29 cellular contexts compared by ENCODE assay signal in genomic region chr1:175171214-175171913, GRCh38. TPM values are rescaled to one million over a fixed set of nuclear protein-coding genes. Genes with fewer than 3 reads are reported as not detected.
A peak's percentile ranks its signal among the peaks of the same experiment; 100 is the strongest.
DNase-seq lines count a peak whose midpoint lies in the region; ATAC-seq, FAIRE-seq and TF ChIP-seq lines count a peak whose summit lies in the region.
"Had no signal": no experiment of that assay in that cellular context is flagged by ENCODE, and none has a peak within 500 bp of the region (broad histone marks: within the 10 kb centered on the region; RNA-seq: fewer than 3 reads in every experiment).

No MANE protein-coding gene starts in this region.

- H3K9ac ChIP-seq in K562 (ENCODE audit: insufficient read depth in 1 of 2, low read depth in 2 of 2, low read length in 2 of 2) (no peak overlapping the region), neuronal stem cell (ENCODE audit: low read depth, low read length, poor library complexity) (no peak overlapping the region)

- H4K8ac ChIP-seq in neuronal stem cell (ENCODE audit: low read depth, low read length), result no peak overlapping the region

- peaks cover 55% of the 10 kb centered on the region for H3K4me1 Mint-ChIP-seq in activated CD4-positive, alpha-beta memory T cell treated with anti-CD3 and anti-CD28 coated beads for 36 hours (ENCODE audit: low read depth)
- peaks cover 74% of the 10 kb centered on the region for H3K4me1 Mint-ChIP-seq in activated CD4-positive, alpha-beta memory T cell treated with anti-CD3 and anti-CD28 coated beads, Interleukin-2, amount 10 ng/mL, durations not matched to agents 7 days and 5 days
- H3K4me1 Mint-ChIP-seq in IgD-negative memory B cell, result peaks cover 31 to 47% (median 41%) of the 10 kb centered on the region in 3 donors
- H3K4me1 Mint-ChIP-seq: GM23338 had no signal

- no peak for TF ChIP-seq POLR2A in K562 (conservative IDR thresholded peaks at IDR 0.05)
- no peak for TF ChIP-seq POLR2A in vagina (IDR thresholded peaks at IDR 0.05)

- H3K4me3 Mint-ChIP-seq in activated CD4-positive, alpha-beta memory T cell treated with anti-CD3 and anti-CD28 coated beads for 36 hours, result no peak overlapping the region
- no peak overlapping the region for H3K4me3 Mint-ChIP-seq in activated CD4-positive, alpha-beta memory T cell treated with anti-CD3 and anti-CD28 coated beads, Interleukin-2, amount 10 ng/mL, durations not matched to agents 7 days and 5 days
- H3K4me3 Mint-ChIP-seq in IgD-negative memory B cell, result no peak overlapping the region
- H3K4me3 Mint-ChIP-seq: activated CD4-positive, alpha-beta T cell treated with anti-CD3 and anti-CD28 coated beads, Interleukin-2, amount 10 ng/mL, durations not matched to agents 7 days and 5 days; activated naive CD8-positive, alpha-beta T cell treated with anti-CD3 and anti-CD28 coated beads, Interleukin-2, amount 10 ng/mL, durations not matched to agents 7 days and 5 days; activated T-helper 1 cell treated with anti-CD3 and anti-CD28 coated beads, Interleukin-12 subunit alpha, Interleukin-12 subunit beta, Interleukin-2, Interleukin-4 antibody, amounts not matched to agents 30 ng/mL and 10 ng/mL and 1 ng/mL, durations not matched to agents 14 hours and 24 hours and 36 hours; GM23338 had no signal

- no peak overlapping the region for H3K4me2 ChIP-seq in K562 (ENCODE audit: insufficient read depth, low read length)
- H3K4me2 ChIP-seq in neuronal stem cell (ENCODE audit: insufficient read depth, low read length, poor library complexity, severe bottlenecking), result no peak overlapping the region
- H3K4me2 ChIP-seq: GM23338, hepatocyte had no signal

- intact Hi-C loops in activated CD4-positive, alpha-beta memory T cell treated with anti-CD3 and anti-CD28 coated beads for 36 hours (cut with micrococcal nuclease), result no loop called here
- intact Hi-C loops in K562 (cut with micrococcal nuclease), result no loop called here
- intact Hi-C loops in vagina (cut with DNase I), result no loop called here

- H3K79me2 ChIP-seq in K562 (ENCODE audit: control insufficient read depth, insufficient read depth, low read length), result no peaks in the 10 kb centered on the region
- H3K79me2 ChIP-seq: hepatocyte had no signal

- peaks cover 29% of the 10 kb centered on the region for H3K36me3 Mint-ChIP-seq in activated CD4-positive, alpha-beta memory T cell treated with anti-CD3 and anti-CD28 coated beads for 36 hours
- peaks cover 89% of the 10 kb centered on the region for H3K36me3 Mint-ChIP-seq in activated CD4-positive, alpha-beta memory T cell treated with anti-CD3 and anti-CD28 coated beads, Interleukin-2, amount 10 ng/mL, durations not matched to agents 7 days and 5 days (ENCODE audit: low read depth)
- H3K36me3 Mint-ChIP-seq in IgD-negative memory B cell, result peaks cover 12% of the 10 kb centered on the region

- POLR2A ChIA-PET in activated CD4-positive, alpha-beta memory T cell treated with anti-CD3 and anti-CD28 coated beads for 36 hours (lab: Charles Lee), result no interaction called here
- POLR2A ChIA-PET in activated CD4-positive, alpha-beta memory T cell treated with anti-CD3 and anti-CD28 coated beads, Interleukin-2, amount 10 ng/mL, durations not matched to agents 7 days and 5 days (lab: Charles Lee), result interaction anchor here (0.9 to 1.2 kb wide), 2 partner anchors 18 to 602 kb away, joined by 3 to 4 read pairs; no protein-coding TSS in a partner anchor
- POLR2A ChIA-PET in K562 (lab: Yijun Ruan, JAX), result interaction anchor here (0.5 to 2.0 kb wide), 7 partner anchors 9 to 255 kb away, joined by 3 to 6 read pairs (median 4); no protein-coding TSS in a partner anchor

- H3K79me1 ChIP-seq in neuronal stem cell (ENCODE audit: low read depth, low read length), result no peaks in the 10 kb centered on the region

- no peak overlapping the region for H2BK15ac ChIP-seq in neuronal stem cell (ENCODE audit: low read length)

- H3K4me3 ChIP-seq in K562 (no peak overlapping the region), neuronal stem cell (ENCODE audit: low read length in 2 of 2) (no peak overlapping the region), vagina (no peak overlapping the region)
- H3K4me3 ChIP-seq: ascending aorta, gastroesophageal sphincter, GM23338, hepatocyte, psoas muscle, sigmoid colon, testis had no signal

- no peak for FAIRE-seq in K562 (lab: Jason Lieb, UNC)
- FAIRE-seq: A204.1, urothelium cell line had no signal

- no peak overlapping the region for H2BK120ac ChIP-seq in neuronal stem cell (ENCODE audit: low read depth, low read length)

- no peak overlapping the region for H3K18ac ChIP-seq in neuronal stem cell (ENCODE audit: low read length)

- H3K4me1 ChIP-seq in K562 (replicated peaks in 1 of 2; ENCODE audit: control insufficient read depth in 2 of 2, insufficient read depth in 2 of 2, low read length in 2 of 2) (peaks cover 5 to 20% of the 10 kb centered on the region in 2 experiments; a peak in 3 of 5 replicates), neuronal stem cell (ENCODE audit: control insufficient read depth in 2 of 2, insufficient read depth in 1 of 2, low read depth in 1 of 2, low read length in 2 of 2) (peaks cover 0 to 3% of the 10 kb centered on the region in 2 donors), vagina (peaks cover 27% of the 10 kb centered on the region)
- H3K4me1 ChIP-seq: ascending aorta, sigmoid colon, testis had no signal

- BruUV-seq in K562 (replicated peaks; lab: Mats Ljungman, UMichigan), result no TSS peak

- H4K91ac ChIP-seq in neuronal stem cell (ENCODE audit: low read depth, low read length, poor library complexity), result peak overlapping the region; percentile 9

- no peaks in the 10 kb centered on the region for H4K20me1 ChIP-seq in K562 (replicated peaks; ENCODE audit: control insufficient read depth, insufficient read depth, low read length)

- no peaks in the 10 kb centered on the region for H3K9me1 ChIP-seq in K562 (ENCODE audit: control insufficient read depth, insufficient read depth, low read length)

- 8% methylated on average over 5 of the region's 5 CpGs for WGBS in K562 (ENCODE audit: insufficient coverage, low coverage, missing lambda C conversion rate)
- no CpG with 5 or more reads among the region's 5 CpGs for WGBS in neuronal stem cell (ENCODE audit: extremely low coverage in 2 of 2, insufficient read length in 2 of 2, insufficient replicate concordance in 1 of 2), 2 donors

- CTCF ChIA-PET in activated CD4-positive, alpha-beta memory T cell treated with anti-CD3 and anti-CD28 coated beads for 36 hours (lab: Charles Lee), result interaction anchor here (1.0 to 1.6 kb wide), 4 partner anchors 16 to 25 kb away, joined by 3 to 7 read pairs (median 6); partner anchors contain the start of gene KIAA0040
- CTCF ChIA-PET in activated CD4-positive, alpha-beta memory T cell treated with anti-CD3 and anti-CD28 coated beads, Interleukin-2, amount 10 ng/mL, durations not matched to agents 7 days and 5 days (lab: Charles Lee), result interaction anchor here (2.1 kb wide), 2 partner anchors 16 to 20 kb away, joined by 8 to 9 read pairs; no protein-coding TSS in a partner anchor
- CTCF ChIA-PET in K562 (lab: Yijun Ruan, JAX; ENCODE audit: low intra/inter-chr PET ratio), result no interaction called here

- H3K27me3 ChIP-seq in K562 (ENCODE audit: control insufficient read depth in 2 of 2, insufficient read depth in 2 of 2, low read length in 2 of 2) (no peaks in the 10 kb centered on the region), neuronal stem cell (ENCODE audit: control insufficient read depth in 3 of 3, insufficient read depth in 3 of 3, low read depth in 1 of 3, low read length in 3 of 3) (peaks cover 0 to 4% (median 1%) of the 10 kb centered on the region in 3 experiments), vagina (no peaks in the 10 kb centered on the region)
- H3K27me3 ChIP-seq: ascending aorta, gastroesophageal sphincter, hepatocyte, sigmoid colon, testis had no signal

- in situ Hi-C loops in K562 (cut with MboI), result no loop called here

- H3K9me3 Mint-ChIP-seq in activated CD4-positive, alpha-beta memory T cell treated with anti-CD3 and anti-CD28 coated beads for 36 hours, result peaks cover 2% of the 10 kb centered on the region
- H3K9me3 Mint-ChIP-seq in activated CD4-positive, alpha-beta memory T cell treated with anti-CD3 and anti-CD28 coated beads, Interleukin-2, amount 10 ng/mL, durations not matched to agents 7 days and 5 days, result peaks cover 2% of the 10 kb centered on the region
- H3K9me3 Mint-ChIP-seq in IgD-negative memory B cell, result peaks cover 0 to 1% (median 0%) of the 10 kb centered on the region in 3 donors
- H3K9me3 Mint-ChIP-seq: activated CD4-positive, alpha-beta T cell treated with anti-CD3 and anti-CD28 coated beads, Interleukin-2, amount 10 ng/mL, durations not matched to agents 7 days and 5 days; activated naive CD8-positive, alpha-beta T cell treated with anti-CD3 and anti-CD28 coated beads, Interleukin-2, amount 10 ng/mL, durations not matched to agents 7 days and 5 days; activated T-helper 1 cell treated with anti-CD3 and anti-CD28 coated beads, Interleukin-12 subunit alpha, Interleukin-12 subunit beta, Interleukin-2, Interleukin-4 antibody, amounts not matched to agents 30 ng/mL and 10 ng/mL and 1 ng/mL, durations not matched to agents 14 hours and 24 hours and 36 hours; GM23338 had no signal

- no peak overlapping the region for H3K14ac ChIP-seq in neuronal stem cell (ENCODE audit: low read length)

- H3K27ac ChIP-seq in K562 (ENCODE audit: extremely low read depth, low read depth, low read length) (no peak overlapping the region), neuronal stem cell (replicated peaks; ENCODE audit: low read length) (no peak overlapping the region), vagina (no peak overlapping the region)
- H3K27ac ChIP-seq: ascending aorta, gastroesophageal sphincter, hepatocyte, psoas muscle, sigmoid colon, testis had no signal

- H2BK5ac ChIP-seq in neuronal stem cell (ENCODE audit: low read length), result no peak overlapping the region

- peak; percentile 26; the same call in 2 of the 3 replicates for ATAC-seq in K562
- ATAC-seq: gastroesophageal sphincter, GM23338, left cardiac atrium, psoas muscle had no signal

- H2AK5ac ChIP-seq in neuronal stem cell (ENCODE audit: low read depth, low read length), result no peak overlapping the region

- DNase-seq in activated CD4-positive, alpha-beta memory T cell treated with anti-CD3 and anti-CD28 coated beads for 36 hours, result no peak
- no peak for DNase-seq in activated CD4-positive, alpha-beta memory T cell treated with anti-CD3 and anti-CD28 coated beads, Interleukin-2, amount 10 ng/mL, durations not matched to agents 7 days and 5 days
- DNase-seq in K562 (ENCODE audit: extremely low read depth in 1 of 4, low spot score in 3 of 4) (peak in 2 of 4 experiments; percentile 33 to 55), neuronal stem cell (ENCODE audit: low spot score) (no peak), vagina (ENCODE audit: extremely low spot score in 2 of 2) (no peak), NCI-H345 (lab: John Stamatoyannopoulos, UW) (no peak), NCI-H2171 treated with DMSO at 0.1 percent for 48 hours (lab: John Stamatoyannopoulos, UW) (no peak)
- DNase-seq: activated CD4-positive, alpha-beta T cell treated with anti-CD3 and anti-CD28 coated beads, Interleukin-2, amount 10 ng/mL, durations not matched to agents 7 days and 5 days; activated naive CD8-positive, alpha-beta T cell treated with anti-CD3 and anti-CD28 coated beads, Interleukin-2, amount 10 ng/mL, durations not matched to agents 7 days and 5 days; cortex of kidney; DMS153; left cardiac atrium; NCI-H1417 treated with DMSO at 0.1 percent for 48 hours; NCI-H2081 treated with DMSO at 0.1 percent for 48 hours; NCI-H774; nucleus accumbens; psoas muscle; sigmoid colon; stimulated activated CD4-positive, alpha-beta T cell treated with anti-CD3 and anti-CD28 coated beads, Interleukin-4, amount 100 ng/mL, for 24 hours; stimulated activated naive CD4-positive, alpha-beta T cell; testis had no signal

- H2BK12ac ChIP-seq in neuronal stem cell (ENCODE audit: low read length), result no peak overlapping the region

- H3K23ac ChIP-seq in neuronal stem cell (ENCODE audit: low read depth, low read length, poor library complexity), result no peak overlapping the region

- no peak for TF ChIP-seq CTCF in K562 (IDR thresholded peaks at IDR 0.05 in 2 of 3, conservative IDR thresholded peaks at IDR 0.05 in 1 of 3; ENCODE audit: insufficient read depth in 2 of 3, low read depth in 1 of 3, low read length in 3 of 3)
- TF ChIP-seq CTCF in vagina (IDR thresholded peaks at IDR 0.05), result no peak

- peak overlapping the region; percentile 46 for H3K27ac Mint-ChIP-seq in activated CD4-positive, alpha-beta memory T cell treated with anti-CD3 and anti-CD28 coated beads for 36 hours
- H3K27ac Mint-ChIP-seq in activated CD4-positive, alpha-beta memory T cell treated with anti-CD3 and anti-CD28 coated beads, Interleukin-2, amount 10 ng/mL, durations not matched to agents 7 days and 5 days, result no peak overlapping the region
- H3K27ac Mint-ChIP-seq in IgD-negative memory B cell, result peak overlapping the region; percentile 23 to 88 (median 53)
- H3K27ac Mint-ChIP-seq: activated CD4-positive, alpha-beta T cell treated with anti-CD3 and anti-CD28 coated beads, Interleukin-2, amount 10 ng/mL, durations not matched to agents 7 days and 5 days; activated naive CD8-positive, alpha-beta T cell treated with anti-CD3 and anti-CD28 coated beads, Interleukin-2, amount 10 ng/mL, durations not matched to agents 7 days and 5 days; GM23338 had no signal

- H3K36me3 ChIP-seq in K562 (ENCODE audit: control insufficient read depth, insufficient read depth, low read length) (no peaks in the 10 kb centered on the region), neuronal stem cell (replicated peaks in 1 of 2; ENCODE audit: control insufficient read depth in 2 of 2, insufficient read depth in 2 of 2, low read length in 2 of 2) (no peaks in the 10 kb centered on the region), vagina (peaks cover 0 to 5% of the 10 kb centered on the region in 2 donors)

- H3K9me3 ChIP-seq in K562 (replicated peaks; ENCODE audit: control insufficient read depth, insufficient read depth, low read depth, low read length) (no peaks in the 10 kb centered on the region), neuronal stem cell (replicated peaks in 1 of 2; ENCODE audit: control insufficient read depth in 2 of 2, insufficient read depth in 1 of 2, low read depth in 1 of 2, low read length in 2 of 2) (no peaks in the 10 kb centered on the region), vagina (no peaks in the 10 kb centered on the region)
- H3K9me3 ChIP-seq: ascending aorta, gastroesophageal sphincter, psoas muscle, sigmoid colon, testis had no signal

- no peak overlapping the region for H3K4ac ChIP-seq in neuronal stem cell (ENCODE audit: low read length)

- no peaks in the 10 kb centered on the region for H3K27me3 Mint-ChIP-seq in activated CD4-positive, alpha-beta memory T cell treated with anti-CD3 and anti-CD28 coated beads for 36 hours
- no peaks in the 10 kb centered on the region for H3K27me3 Mint-ChIP-seq in activated CD4-positive, alpha-beta memory T cell treated with anti-CD3 and anti-CD28 coated beads, Interleukin-2, amount 10 ng/mL, durations not matched to agents 7 days and 5 days
- H3K27me3 Mint-ChIP-seq in IgD-negative memory B cell, result no peaks in the 10 kb centered on the region
- H3K27me3 Mint-ChIP-seq: activated CD4-positive, alpha-beta T cell treated with anti-CD3 and anti-CD28 coated beads, Interleukin-2, amount 10 ng/mL, durations not matched to agents 7 days and 5 days; activated naive CD8-positive, alpha-beta T cell treated with anti-CD3 and anti-CD28 coated beads, Interleukin-2, amount 10 ng/mL, durations not matched to agents 7 days and 5 days had no signal

- TF ChIP-seq RAD21 in K562 (CRISPR knock-in tag; conservative IDR thresholded peaks at IDR 0.05 in 1 of 2, IDR thresholded peaks at IDR 0.05 in 1 of 2), result no peak

- TF ChIP-seq EP300 in K562 (IDR thresholded peaks at IDR 0.05; ENCODE audit: low read length), result no peak

- no peak overlapping the region for H2AFZ ChIP-seq in K562 (ENCODE audit: low read depth, low read length)
- no peak overlapping the region for H2AFZ ChIP-seq in neuronal stem cell (ENCODE audit: low read length)
- H2AFZ ChIP-seq: GM23338, hepatocyte had no signal

RNA-seq across cellular contexts. Expression of gene KIAA0040, which starts 21.2 kb away (rescaled TPM):
- 10 to 100 TPM; 32.9 to 34.5 TPM for total RNA-seq in activated CD4-positive, alpha-beta memory T cell treated with anti-CD3 and anti-CD28 coated beads for 36 hours
- 10 to 100 TPM; 79.4 to 80.2 TPM for total RNA-seq in activated CD4-positive, alpha-beta memory T cell treated with anti-CD3 and anti-CD28 coated beads, Interleukin-2, amount 10 ng/mL, durations not matched to agents 7 days and 5 days
- polyA plus RNA-seq in IgD-negative memory B cell, result 85.7 TPM
- 6.8 and 7.9 TPM in 2 replicates for total RNA-seq in K562 (2011; cell fraction: chromatin; rRNA removed; ENCODE audit: low replicate concordance)
- 7.1 and 8.0 TPM in 2 replicates for total RNA-seq in K562 (2011; cell fraction: nucleolus; rRNA removed)
- 9.5 and 11.3 TPM in 2 replicates for total RNA-seq in K562 (2011; cell fraction: nucleoplasm; rRNA removed)
- total RNA-seq in K562 (2014; rRNA removed), result 6.4 and 8.2 TPM in 2 replicates
- total RNA-seq in K562 (2014; rRNA removed; fragmentation: Illumina TruSeq; extraction: Trizol), result 9.7 and 10.5 TPM in 2 replicates
- total RNA-seq in K562 (2015; rRNA removed; fragmentation: Illumina TruSeq; extraction: Trizol), result 9.8 and 10.1 TPM in 2 replicates
- total RNA-seq in K562 (2021), result 12.1 and 13.1 TPM in 2 replicates
- polyA plus RNA-seq in K562 (2011; rRNA removed), result 6.2 and 6.3 TPM in 2 replicates
- 6.4 and 6.9 TPM in 2 replicates for polyA plus RNA-seq in K562 (2011; cell fraction: cytosol; rRNA removed)
- 3.4 and 4.3 TPM in 2 replicates for polyA plus RNA-seq in K562 (2011; cell fraction: nucleus; rRNA removed)
- 9.6 and 13.7 TPM in 2 replicates for polyA plus RNA-seq in K562 (2012)
- polyA plus RNA-seq in K562 (2014; fragmentation: Illumina TruSeq; extraction: Trizol), result 12.4 and 13.6 TPM in 2 replicates
- polyA plus RNA-seq in K562 (2014; fragmentation: Nextera tagmentation; extraction: Ambion mirVana), result 1 to 10 TPM; 3.4 to 6.1 TPM
- polyA plus RNA-seq in K562 (2014; rRNA removed), result 7.1 and 8.4 TPM in 2 replicates
- polyA minus RNA-seq in K562 (2011; rRNA and poly(A)+ RNA removed), result 10.5 and 10.8 TPM in 2 replicates
- polyA minus RNA-seq in K562 (2011; cell fraction: cytosol; rRNA and poly(A)+ RNA removed), result 2.1 and 6.3 TPM in 2 replicates
- polyA minus RNA-seq in K562 (2011; cell fraction: nucleus; rRNA and poly(A)+ RNA removed), result 4.6 and 6.4 TPM in 2 replicates
- not detected for polyA plus RNA-seq in neuronal stem cell (2013, experiment 1 of 2)
- polyA plus RNA-seq in neuronal stem cell (2013, experiment 2 of 2), result 0.01 TPM
- 38.5 TPM for total RNA-seq in vagina
